ENCODE assay signal across 1 cellular context in genomic region chr3:42739401-42740158, GRCh38.
TF ChIP-seq lines count a peak whose summit lies in the region.

No MANE protein-coding gene starts in this region.

TF ChIP-seq in HepG2, 621 proteins besides CTCF, POLR2A, EP300 and RAD21:
- TF ChIP-seq ZNF510 (CRISPR knock-in tag; IDR thresholded peaks at IDR 0.05; ENCODE audit: low read depth): no peak
- TF ChIP-seq ZNF414 (CRISPR knock-in tag; IDR thresholded peaks at IDR 0.05): no peak
- no peak for TF ChIP-seq TBX2 (CRISPR knock-in tag; IDR thresholded peaks at IDR 0.05; ENCODE audit: borderline replicate concordance)
- TF ChIP-seq, protein P1, sequence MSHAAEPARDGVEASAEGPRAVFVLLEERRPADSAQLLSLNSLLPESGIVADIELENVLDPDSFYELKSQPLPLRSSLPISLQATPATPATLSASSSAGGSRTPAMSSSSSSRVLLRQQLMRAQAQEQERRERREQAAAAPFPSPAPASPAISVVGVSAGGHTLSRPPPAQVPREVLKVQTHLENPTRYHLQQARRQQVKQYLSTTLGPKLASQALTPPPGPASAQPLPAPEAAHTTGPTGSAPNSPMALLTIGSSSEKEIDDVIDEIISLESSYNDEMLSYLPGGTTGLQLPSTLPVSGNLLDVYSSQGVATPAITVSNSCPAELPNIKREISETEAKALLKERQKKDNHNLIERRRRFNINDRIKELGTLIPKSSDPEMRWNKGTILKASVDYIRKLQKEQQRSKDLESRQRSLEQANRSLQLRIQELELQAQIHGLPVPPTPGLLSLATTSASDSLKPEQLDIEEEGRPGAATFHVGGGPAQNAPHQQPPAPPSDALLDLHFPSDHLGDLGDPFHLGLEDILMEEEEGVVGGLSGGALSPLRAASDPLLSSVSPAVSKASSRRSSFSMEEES (CRISPR knock-in tag; IDR thresholded peaks at IDR 0.05): peak; percentile 49; the same call in 1 of the 2 replicates
- TF ChIP-seq, protein P2, sequence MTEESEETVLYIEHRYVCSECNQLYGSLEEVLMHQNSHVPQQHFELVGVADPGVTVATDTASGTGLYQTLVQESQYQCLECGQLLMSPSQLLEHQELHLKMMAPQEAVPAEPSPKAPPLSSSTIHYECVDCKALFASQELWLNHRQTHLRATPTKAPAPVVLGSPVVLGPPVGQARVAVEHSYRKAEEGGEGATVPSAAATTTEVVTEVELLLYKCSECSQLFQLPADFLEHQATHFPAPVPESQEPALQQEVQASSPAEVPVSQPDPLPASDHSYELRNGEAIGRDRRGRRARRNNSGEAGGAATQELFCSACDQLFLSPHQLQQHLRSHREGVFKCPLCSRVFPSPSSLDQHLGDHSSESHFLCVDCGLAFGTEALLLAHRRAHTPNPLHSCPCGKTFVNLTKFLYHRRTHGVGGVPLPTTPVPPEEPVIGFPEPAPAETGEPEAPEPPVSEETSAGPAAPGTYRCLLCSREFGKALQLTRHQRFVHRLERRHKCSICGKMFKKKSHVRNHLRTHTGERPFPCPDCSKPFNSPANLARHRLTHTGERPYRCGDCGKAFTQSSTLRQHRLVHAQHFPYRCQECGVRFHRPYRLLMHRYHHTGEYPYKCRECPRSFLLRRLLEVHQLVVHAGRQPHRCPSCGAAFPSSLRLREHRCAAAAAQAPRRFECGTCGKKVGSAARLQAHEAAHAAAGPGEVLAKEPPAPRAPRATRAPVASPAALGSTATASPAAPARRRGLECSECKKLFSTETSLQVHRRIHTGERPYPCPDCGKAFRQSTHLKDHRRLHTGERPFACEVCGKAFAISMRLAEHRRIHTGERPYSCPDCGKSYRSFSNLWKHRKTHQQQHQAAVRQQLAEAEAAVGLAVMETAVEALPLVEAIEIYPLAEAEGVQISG (CRISPR knock-in tag; IDR thresholded peaks at IDR 0.05): no peak
- TF ChIP-seq, protein P3, sequence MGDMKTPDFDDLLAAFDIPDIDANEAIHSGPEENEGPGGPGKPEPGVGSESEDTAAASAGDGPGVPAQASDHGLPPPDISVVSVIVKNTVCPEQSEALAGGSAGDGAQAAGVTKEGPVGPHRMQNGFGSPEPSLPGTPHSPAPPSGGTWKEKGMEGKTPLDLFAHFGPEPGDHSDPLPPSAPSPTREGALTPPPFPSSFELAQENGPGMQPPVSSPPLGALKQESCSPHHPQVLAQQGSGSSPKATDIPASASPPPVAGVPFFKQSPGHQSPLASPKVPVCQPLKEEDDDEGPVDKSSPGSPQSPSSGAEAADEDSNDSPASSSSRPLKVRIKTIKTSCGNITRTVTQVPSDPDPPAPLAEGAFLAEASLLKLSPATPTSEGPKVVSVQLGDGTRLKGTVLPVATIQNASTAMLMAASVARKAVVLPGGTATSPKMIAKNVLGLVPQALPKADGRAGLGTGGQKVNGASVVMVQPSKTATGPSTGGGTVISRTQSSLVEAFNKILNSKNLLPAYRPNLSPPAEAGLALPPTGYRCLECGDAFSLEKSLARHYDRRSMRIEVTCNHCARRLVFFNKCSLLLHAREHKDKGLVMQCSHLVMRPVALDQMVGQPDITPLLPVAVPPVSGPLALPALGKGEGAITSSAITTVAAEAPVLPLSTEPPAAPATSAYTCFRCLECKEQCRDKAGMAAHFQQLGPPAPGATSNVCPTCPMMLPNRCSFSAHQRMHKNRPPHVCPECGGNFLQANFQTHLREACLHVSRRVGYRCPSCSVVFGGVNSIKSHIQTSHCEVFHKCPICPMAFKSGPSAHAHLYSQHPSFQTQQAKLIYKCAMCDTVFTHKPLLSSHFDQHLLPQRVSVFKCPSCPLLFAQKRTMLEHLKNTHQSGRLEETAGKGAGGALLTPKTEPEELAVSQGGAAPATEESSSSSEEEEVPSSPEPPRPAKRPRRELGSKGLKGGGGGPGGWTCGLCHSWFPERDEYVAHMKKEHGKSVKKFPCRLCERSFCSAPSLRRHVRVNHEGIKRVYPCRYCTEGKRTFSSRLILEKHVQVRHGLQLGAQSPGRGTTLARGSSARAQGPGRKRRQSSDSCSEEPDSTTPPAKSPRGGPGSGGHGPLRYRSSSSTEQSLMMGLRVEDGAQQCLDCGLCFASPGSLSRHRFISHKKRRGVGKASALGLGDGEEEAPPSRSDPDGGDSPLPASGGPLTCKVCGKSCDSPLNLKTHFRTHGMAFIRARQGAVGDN (CRISPR knock-in tag; IDR thresholded peaks at IDR 0.05): peak; percentile 61
